In the genomic region with DNA sequence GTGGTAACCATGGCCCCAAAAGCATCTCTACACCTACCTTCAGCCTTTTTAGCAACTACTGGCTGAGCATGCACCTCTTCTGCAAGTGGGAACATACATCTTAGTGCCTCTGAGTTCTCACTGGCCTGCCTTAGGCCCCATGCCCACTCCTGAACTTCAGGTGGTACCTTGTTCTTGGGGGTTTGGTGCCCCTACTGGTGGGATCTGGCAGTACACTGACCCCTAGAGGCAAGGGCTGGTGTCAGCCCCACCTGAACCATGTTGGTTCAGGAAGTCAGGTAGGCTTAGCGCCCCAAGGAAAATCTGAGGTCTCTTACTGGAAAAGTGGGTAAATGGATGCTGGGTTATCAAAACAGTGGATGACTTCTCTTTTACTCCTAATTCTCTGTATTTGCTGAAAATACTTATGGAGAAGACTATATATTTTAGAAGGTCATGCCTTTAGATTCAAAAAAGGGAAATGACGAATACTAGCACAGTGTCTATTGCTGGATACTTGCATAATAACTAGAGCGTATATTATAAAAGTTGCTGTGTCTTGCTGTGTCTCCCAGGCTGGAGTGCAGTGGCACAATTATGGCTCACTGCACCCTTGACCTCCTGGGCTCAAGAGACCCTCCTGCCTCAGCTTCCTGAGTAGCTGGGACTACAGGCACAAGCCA, we compare ENCODE assay signal across 8 cellular contexts.
DNase-seq lines count a peak whose midpoint lies in the region; ATAC-seq, FAIRE-seq and TF ChIP-seq lines count a peak whose summit lies in the region.

No MANE protein-coding gene starts in this region.

- peaks cover 2% of the 10 kb centered on the region for H3K36me3 Mint-ChIP-seq in activated CD4-positive, alpha-beta memory T cell treated with anti-CD3 and anti-CD28 coated beads for 36 hours

- no peak overlapping the region for H3K9ac ChIP-seq in HepG2 (ENCODE audit: insufficient read depth, low read depth, low read length)

- H3K27ac ChIP-seq in AG04450 (ENCODE audit: low read depth, low read length) (no peak overlapping the region), HepG2 (ENCODE audit: extremely low read length, insufficient read depth, low read length) (no peak overlapping the region)

- ATAC-seq in HepG2 (peak; percentile 90), HG03196 (IDR thresholded peaks at IDR 0.05; ENCODE audit: unreplicated experiment) (no peak)

- FAIRE-seq in HepG2 (lab: Jason Lieb, UNC): peak; percentile 8

- TF ChIP-seq CTCF in AG04450 (IDR thresholded peaks at IDR 0.05; ENCODE audit: low read depth, low read length) (peak; percentile 42), GM20000 (IDR thresholded peaks at IDR 0.05; ENCODE audit: extremely low read depth, missing control alignments) (peak; percentile 55), HepG2 (CRISPR knock-in tag; IDR thresholded peaks at IDR 0.05) (peak; percentile 76)

- H3K4me3 Mint-ChIP-seq in activated CD4-positive, alpha-beta memory T cell treated with anti-CD3 and anti-CD28 coated beads for 36 hours: no peak overlapping the region

- H3K4me3 ChIP-seq in AG04450 (ENCODE audit: low read depth, low read length): no peak overlapping the region
- H3K4me3 ChIP-seq in HepG2 (replicated peaks in 1 of 3; ENCODE audit: insufficient read depth in 1 of 3, low read depth in 2 of 3, low read length in 3 of 3): no peak overlapping the region

- H2AFZ ChIP-seq in HepG2 (ENCODE audit: low read length): no peak overlapping the region

- TF ChIP-seq EP300 in HepG2 (IDR thresholded peaks at IDR 0.05; ENCODE audit: low read depth in 2 of 2, low read length in 2 of 2) (no peak), HepG2 (CRISPR knock-in tag; IDR thresholded peaks at IDR 0.05; ENCODE audit: borderline replicate concordance) (no peak)

- H3K27me3 ChIP-seq in AG04450 (ENCODE audit: control insufficient read depth, insufficient read depth, low read length) (no peaks in the 10 kb centered on the region), HepG2 (ENCODE audit: control insufficient read depth in 1 of 2, insufficient read depth in 2 of 2, low read length in 2 of 2) (no peaks in the 10 kb centered on the region; a peak in 1 of 5 replicates)

- no peaks in the 10 kb centered on the region for H3K4me1 ChIP-seq in HepG2 (ENCODE audit: insufficient read depth, low read length)

- TF ChIP-seq RAD21 in HepG2 (CRISPR knock-in tag; IDR thresholded peaks at IDR 0.05): peak; percentile 71

- H3K4me2 ChIP-seq in HepG2 (ENCODE audit: low read depth, low read length): no peak overlapping the region

- intact Hi-C loops in activated CD4-positive, alpha-beta memory T cell treated with anti-CD3 and anti-CD28 coated beads for 36 hours (cut with micrococcal nuclease): no loop called here
- intact Hi-C loops in HepG2 (cut with micrococcal nuclease; ENCODE audit: unreplicated experiment): loop anchor here (5.0 kb wide), 1 partner anchor 215 kb away; no protein-coding TSS in a partner anchor

- H3K9me3 Mint-ChIP-seq in activated CD4-positive, alpha-beta memory T cell treated with anti-CD3 and anti-CD28 coated beads for 36 hours: peaks cover 3% of the 10 kb centered on the region

- POLR2A ChIA-PET in AG04450 (lab: Yijun Ruan, JAX) (no interaction called here), HepG2 (lab: Yijun Ruan, JAX) (no interaction called here)
- POLR2A ChIA-PET in activated CD4-positive, alpha-beta memory T cell treated with anti-CD3 and anti-CD28 coated beads for 36 hours (lab: Charles Lee): interaction anchor here (0.6 kb wide), 1 partner anchor 8 kb away, joined by 3 read pairs; no protein-coding TSS in a partner anchor

- no peaks in the 10 kb centered on the region for H4K20me1 ChIP-seq in HepG2 (ENCODE audit: insufficient read depth, low read length)

- H3K27ac Mint-ChIP-seq in activated CD4-positive, alpha-beta memory T cell treated with anti-CD3 and anti-CD28 coated beads for 36 hours: no peak overlapping the region

- H3K27me3 Mint-ChIP-seq in activated CD4-positive, alpha-beta memory T cell treated with anti-CD3 and anti-CD28 coated beads for 36 hours: peaks cover 15% of the 10 kb centered on the region

- no peak for DNase-seq in AG04450 (ENCODE audit: low read depth, low spot score)
- DNase-seq in GM20000 (ENCODE audit: low spot score): peak; percentile 20
- peak; percentile 49 for DNase-seq in activated CD4-positive, alpha-beta memory T cell treated with anti-CD3 and anti-CD28 coated beads for 36 hours
- peak; percentile 38 for DNase-seq in HepG2 (ENCODE audit: low spot score)
- no peak for DNase-seq in ureter (ENCODE audit: low spot score)
- no peak for DNase-seq in NCI-H146 treated with DMSO at 0.1 percent for 48 hours (lab: John Stamatoyannopoulos, UW; ENCODE audit: unreplicated experiment)
- no peak for DNase-seq in AG20443 (ENCODE audit: low spot score)

- H3K4me1 Mint-ChIP-seq in activated CD4-positive, alpha-beta memory T cell treated with anti-CD3 and anti-CD28 coated beads for 36 hours (ENCODE audit: low read depth): no peaks in the 10 kb centered on the region

- BruUV-seq in HepG2 (replicated peaks; lab: Mats Ljungman, UMichigan): no TSS peak

- H3K36me3 ChIP-seq in HepG2 (replicated peaks in 1 of 2; ENCODE audit: control insufficient read depth in 1 of 2, insufficient read depth in 2 of 2, low read length in 2 of 2): no peaks in the 10 kb centered on the region

- no peaks in the 10 kb centered on the region for H3K79me2 ChIP-seq in HepG2 (ENCODE audit: insufficient read depth, low read length)

- no peak for TF ChIP-seq POLR2A in HepG2 (IDR thresholded peaks at IDR 0.05; ENCODE audit: insufficient read depth in 1 of 2, low read depth in 2 of 2, low read length in 2 of 2)

- 0 out of 2 replicates have a peak, but pooled peaks cover 3% of the 10 kb centered on the region for H3K9me3 ChIP-seq in AG04450 (ENCODE audit: control insufficient read depth, insufficient read depth, low read length)
- no peaks in the 10 kb centered on the region for H3K9me3 ChIP-seq in HepG2 (ENCODE audit: low read length)

- in situ Hi-C loops in HepG2 (cut with HindIII; ENCODE audit: extremely low pct_ligation_motif_present, low pct_unique_long_range_greater_than_20kb): no loop called here

- CTCF ChIA-PET in AG04450 (lab: Charles Lee) (no interaction called here), HepG2 (lab: Yijun Ruan, JAX; ENCODE audit: low intra/inter-chr PET ratio, low total read pairs) (no interaction called here)
- CTCF ChIA-PET in activated CD4-positive, alpha-beta memory T cell treated with anti-CD3 and anti-CD28 coated beads for 36 hours (lab: Charles Lee): interaction anchor here (1.0 kb wide), 1 partner anchor 8 kb away, joined by 3 read pairs; no protein-coding TSS in a partner anchor

- 92% methylated on average over 3 of the region's 3 CpGs for WGBS in HepG2 (ENCODE audit: low lambda C conversion rate)

TF ChIP-seq in HepG2, 621 proteins besides CTCF, POLR2A, EP300 and RAD21 (continues in another document):
- TF ChIP-seq, protein P1, sequence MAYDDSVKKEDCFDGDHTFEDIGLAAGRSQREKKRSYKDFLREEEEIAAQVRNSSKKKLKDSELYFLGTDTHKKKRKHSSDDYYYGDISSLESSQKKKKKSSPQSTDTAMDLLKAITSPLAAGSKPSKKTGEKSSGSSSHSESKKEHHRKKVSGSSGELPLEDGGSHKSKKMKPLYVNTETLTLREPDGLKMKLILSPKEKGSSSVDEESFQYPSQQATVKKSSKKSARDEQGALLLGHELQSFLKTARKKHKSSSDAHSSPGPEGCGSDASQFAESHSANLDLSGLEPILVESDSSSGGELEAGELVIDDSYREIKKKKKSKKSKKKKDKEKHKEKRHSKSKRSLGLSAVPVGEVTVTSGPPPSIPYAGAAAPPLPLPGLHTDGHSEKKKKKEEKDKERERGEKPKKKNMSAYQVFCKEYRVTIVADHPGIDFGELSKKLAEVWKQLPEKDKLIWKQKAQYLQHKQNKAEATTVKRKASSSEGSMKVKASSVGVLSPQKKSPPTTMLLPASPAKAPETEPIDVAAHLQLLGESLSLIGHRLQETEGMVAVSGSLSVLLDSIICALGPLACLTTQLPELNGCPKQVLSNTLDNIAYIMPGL (CRISPR knock-in tag; IDR thresholded peaks at IDR 0.05; ENCODE audit: borderline replicate concordance in 1 of 2, low read depth in 1 of 2): 0 out of 4 replicates have a peak, but pooled peaks of 1 of the 2 experiments have one; percentile 44
- TF ChIP-seq HIVEP1 (CRISPR knock-in tag; IDR thresholded peaks at IDR 0.05): no peak
- peak; percentile 75 for TF ChIP-seq SMC3 (IDR thresholded peaks at IDR 0.05; ENCODE audit: low read length)
- TF ChIP-seq STAG1 (CRISPR knock-in tag; IDR thresholded peaks at IDR 0.05): peak; percentile 77
- no peak for TF ChIP-seq ZNF335 (CRISPR knock-in tag; IDR thresholded peaks at IDR 0.05)
- TF ChIP-seq ZMYM4 (CRISPR knock-in tag; IDR thresholded peaks at IDR 0.05): peak; percentile 39; the same call in 1 of the 2 replicates
- no peak for TF ChIP-seq ZNF556 (CRISPR knock-in tag; IDR thresholded peaks at IDR 0.05; ENCODE audit: borderline replicate concordance)
- TF ChIP-seq ATF1 (CRISPR knock-in tag; IDR thresholded peaks at IDR 0.05): no peak
- no peak for TF ChIP-seq ZNF446 (CRISPR knock-in tag; IDR thresholded peaks at IDR 0.05)
- TF ChIP-seq ZNF644 (CRISPR knock-in tag; IDR thresholded peaks at IDR 0.05; ENCODE audit: low read depth): 0 out of 2 replicates have a peak, but pooled peaks have one; percentile 29
- peak; percentile 38 for TF ChIP-seq XRCC5 (optimal IDR thresholded peaks at IDR 0.05; ENCODE audit: low read length)
- no peak for TF ChIP-seq ATF7 (IDR thresholded peaks at IDR 0.05)
- no peak for TF ChIP-seq ATF7 (CRISPR knock-in tag; IDR thresholded peaks at IDR 0.05)

Comparison
In these comparisons a context has a peak if more than half of its experiments do, and no peak if none do; other contexts are left out.
1. DNase-seq: peak in GM20000 (single experiment), activated CD4-positive, alpha-beta memory T cell treated with anti-CD3 and anti-CD28 coated beads for 36 hours (single experiment) and HepG2 (single experiment); none in AG04450 (single experiment), ureter (single experiment), NCI-H146 treated with DMSO at 0.1 percent for 48 hours (single experiment) and AG20443 (single experiment).
2. Peak in every context shown above with its lines, with median percentiles within 50 percentile points of each other: CTCF ChIP-seq.